In genomic region chr4:159117968-159118367, GRCh38 we compare ENCODE assay signal across 16 cellular contexts. TPM values are rescaled to one million over a fixed set of nuclear protein-coding genes. Genes with fewer than 3 reads are reported as not detected.
A peak's percentile ranks its signal among the peaks of the same experiment; 100 is the strongest.
DNase-seq lines count a peak whose midpoint lies in the region; ATAC-seq and TF ChIP-seq lines count a peak whose summit lies in the region.
"Had no signal": no experiment of that assay in that cellular context is flagged by ENCODE, and none has a peak within 500 bp of the region (broad histone marks: within the 10 kb centered on the region; RNA-seq: fewer than 3 reads in every experiment).

No MANE protein-coding gene starts in this region.

- peaks cover 11% of the 10 kb centered on the region for H3K4me1 ChIP-seq in Loucy (ENCODE audit: insufficient read depth, low read length, poor library complexity, severe bottlenecking)
- no peaks in the 10 kb centered on the region for H3K4me1 ChIP-seq in SK-N-SH (ENCODE audit: control insufficient read depth in 1 of 2, insufficient read depth in 2 of 2, low read depth in 1 of 2, low read length in 1 of 2)

- no peak for TF ChIP-seq CTCF in CD4-positive, alpha-beta T cell (IDR thresholded peaks at IDR 0.05)
- TF ChIP-seq CTCF in Loucy (conservative IDR thresholded peaks at IDR 0.05; ENCODE audit: low read length) (no peak), SK-N-SH (IDR thresholded peaks at IDR 0.05) (no peak), nephron progenitor cell (IDR thresholded peaks at IDR 0.05) (no peak)

- H3F3A ChIP-seq in Loucy (ENCODE audit: low read depth) (no peaks in the 10 kb centered on the region), SK-N-SH (replicated peaks; ENCODE audit: insufficient read depth) (peaks cover 16% of the 10 kb centered on the region)

- H3K9ac ChIP-seq in Loucy (ENCODE audit: low read depth, low read length, poor library complexity, severe bottlenecking), result no peak overlapping the region
- H3K9ac ChIP-seq in SK-N-SH, result no peak overlapping the region

- intact Hi-C loops in CD4-positive, alpha-beta T cell (cut with DNase I, micrococcal nuclease), result no loop called here

- H3K4me3 Mint-ChIP-seq in CD4-positive, alpha-beta T cell, result no peak overlapping the region
- H3K4me3 Mint-ChIP-seq in nephron progenitor cell, result no peak overlapping the region
- H3K4me3 Mint-ChIP-seq: activated naive CD4-positive, alpha-beta T cell treated with anti-CD3 and anti-CD28 coated beads for 36 hours; HFFc6 had no signal

- H3K9me3 ChIP-seq in CD4-positive, alpha-beta T cell (ENCODE audit: control insufficient read depth, low read length), result no peaks in the 10 kb centered on the region
- no peaks in the 10 kb centered on the region for H3K9me3 ChIP-seq in Loucy (ENCODE audit: insufficient read depth, low read depth, low read length)
- H3K9me3 ChIP-seq in SK-N-SH, result peaks cover 9% of the 10 kb centered on the region
- H3K9me3 ChIP-seq: esophagus muscularis mucosa, sigmoid colon had no signal

- H3K27ac Mint-ChIP-seq in CD4-positive, alpha-beta T cell, result peak overlapping the region; percentile 0
- no peak overlapping the region for H3K27ac Mint-ChIP-seq in nephron progenitor cell
- H3K27ac Mint-ChIP-seq: activated naive CD4-positive, alpha-beta T cell treated with anti-CD3 and anti-CD28 coated beads for 36 hours; HFFc6 had no signal

- H3K36me3 Mint-ChIP-seq in CD4-positive, alpha-beta T cell (ENCODE audit: low read depth), result no peaks in the 10 kb centered on the region
- peaks cover 58% of the 10 kb centered on the region for H3K36me3 Mint-ChIP-seq in nephron progenitor cell (ENCODE audit: low read depth)

- H3K27me3 Mint-ChIP-seq in CD4-positive, alpha-beta T cell, result no peaks in the 10 kb centered on the region
- H3K27me3 Mint-ChIP-seq in nephron progenitor cell (ENCODE audit: low read depth, poor library complexity), result no peaks in the 10 kb centered on the region

- peaks cover 91% of the 10 kb centered on the region for H3K79me2 ChIP-seq in Loucy (ENCODE audit: insufficient read depth, low read length)
- H3K79me2 ChIP-seq in SK-N-SH (ENCODE audit: insufficient read depth), result peaks cover 91% of the 10 kb centered on the region

- no peaks in the 10 kb centered on the region for H3K9me3 Mint-ChIP-seq in CD4-positive, alpha-beta T cell
- peaks cover 40% of the 10 kb centered on the region for H3K9me3 Mint-ChIP-seq in nephron progenitor cell
- H3K9me3 Mint-ChIP-seq: activated naive CD4-positive, alpha-beta T cell treated with anti-CD3 and anti-CD28 coated beads for 36 hours had no signal

- no peaks in the 10 kb centered on the region for H3K27me3 ChIP-seq in CD4-positive, alpha-beta T cell (ENCODE audit: control insufficient read depth, insufficient read depth, low read length)
- H3K27me3 ChIP-seq in Loucy (ENCODE audit: insufficient read depth, low read length, poor library complexity, severe bottlenecking), result no peaks in the 10 kb centered on the region
- H3K27me3 ChIP-seq in SK-N-SH (ENCODE audit: insufficient read depth), result no peaks in the 10 kb centered on the region
- H3K27me3 ChIP-seq: esophagus muscularis mucosa, sigmoid colon had no signal

- WGBS in SK-N-SH (ENCODE audit: low lambda C conversion rate), result 100% methylated on average over 2 of the region's 2 CpGs

- peak in 2 of 10 experiments; percentile 7 for DNase-seq in CD4-positive, alpha-beta T cell
- DNase-seq in erythroblast (lab: John Stamatoyannopoulos, UW) (peak; percentile 46 to 47), SK-N-SH (no peak), nephron progenitor cell (no peak)
- DNase-seq: activated naive CD4-positive, alpha-beta T cell treated with anti-CD3 and anti-CD28 coated beads for 36 hours; cortex of kidney; HFFc6; mesendoderm; NCI-H1092 treated with DMSO at 0.1 percent for 48 hours; NCI-H446 treated with DMSO at 0.1 percent for 48 hours; sigmoid colon had no signal

- H3K4me2 ChIP-seq in Loucy (ENCODE audit: low read depth, low read length, poor library complexity, severe bottlenecking), result peak overlapping the region; percentile 20
- H3K4me2 ChIP-seq in SK-N-SH, result no peak overlapping the region

- peaks cover 24% of the 10 kb centered on the region for H3K4me1 Mint-ChIP-seq in CD4-positive, alpha-beta T cell (ENCODE audit: low read depth)
- H3K4me1 Mint-ChIP-seq in nephron progenitor cell, result no peaks in the 10 kb centered on the region

- POLR2A ChIA-PET in CD4-positive, alpha-beta T cell (lab: Charles Lee), result interaction anchor here (0.6 to 1.2 kb wide), 2 partner anchors 11 to 255 kb away, joined by 3 to 4 read pairs; no protein-coding TSS in a partner anchor
- POLR2A ChIA-PET in SK-N-SH (lab: Yijun Ruan, JAX), result no interaction called here

- H4K20me1 ChIP-seq in Loucy (ENCODE audit: insufficient read depth, low read length, poor library complexity, severe bottlenecking) (peaks cover under 1% of the 10 kb centered on the region), SK-N-SH (ENCODE audit: insufficient read depth) (peaks cover 23% of the 10 kb centered on the region)

- H3K9me2 ChIP-seq in Loucy (replicated peaks; ENCODE audit: low read depth, low read length) (no peaks in the 10 kb centered on the region), SK-N-SH (no peaks in the 10 kb centered on the region)

- H3K27ac ChIP-seq in CD4-positive, alpha-beta T cell (ENCODE audit: low read depth, low read length), result no peak overlapping the region
- H3K27ac ChIP-seq in SK-N-SH (ENCODE audit: low read depth in 2 of 2, low read length in 1 of 2), result no peak overlapping the region
- H3K27ac ChIP-seq: esophagus muscularis mucosa, sigmoid colon had no signal

- H2AFZ ChIP-seq in Loucy (ENCODE audit: low read length) (no peak overlapping the region), SK-N-SH (ENCODE audit: low read depth) (no peak overlapping the region)

- no peak for TF ChIP-seq POLR2A in erythroblast (IDR thresholded peaks at IDR 0.05; ENCODE audit: low read length)

- H3K4me3 ChIP-seq in Loucy (ENCODE audit: low read length, poor library complexity, severe bottlenecking) (no peak overlapping the region), SK-N-SH (ENCODE audit: low read depth in 2 of 2, low read length in 1 of 2) (no peak overlapping the region)
- H3K4me3 ChIP-seq: esophagus muscularis mucosa, sigmoid colon had no signal

- H3K36me3 ChIP-seq in Loucy (ENCODE audit: insufficient read depth, low read length) (peaks cover 6% of the 10 kb centered on the region; the same call in 1 of the 2 replicates), SK-N-SH (replicated peaks in 1 of 2; ENCODE audit: control insufficient read depth in 1 of 2, insufficient read depth in 2 of 2, low read length in 1 of 2) (peaks cover 0 to 11% of the 10 kb centered on the region in 2 experiments)
- H3K36me3 ChIP-seq: esophagus muscularis mucosa, sigmoid colon had no signal

- TF ChIP-seq EP300 in SK-N-SH (IDR thresholded peaks at IDR 0.05; ENCODE audit: borderline replicate concordance in 1 of 2, low read depth in 1 of 2, low read length in 1 of 2), result no peak

- peak; percentile 86 for ATAC-seq in CD4-positive, alpha-beta T cell (ENCODE audit: poor library complexity)
- ATAC-seq in GM18520 (IDR thresholded peaks at IDR 0.05; ENCODE audit: unreplicated experiment) (peak; percentile 68), HG03439 (IDR thresholded peaks at IDR 0.05; ENCODE audit: unreplicated experiment) (no peak), GM18511 (IDR thresholded peaks at IDR 0.05; ENCODE audit: unreplicated experiment) (no peak)

- TF ChIP-seq RAD21 in SK-N-SH (IDR thresholded peaks at IDR 0.05; ENCODE audit: low read length), result no peak

- CTCF ChIA-PET in CD4-positive, alpha-beta T cell (lab: Charles Lee), result no interaction called here
- CTCF ChIA-PET in SK-N-SH (lab: Yijun Ruan, JAX), result interaction anchor here (1.2 kb wide), 1 partner anchor 26 kb away, joined by 3 read pairs; no protein-coding TSS in a partner anchor

TF ChIP-seq in SK-N-SH, 30 proteins besides CTCF, POLR2A, EP300 and RAD21:
- no peak for TF ChIP-seq GATA2 (CRISPR knock-in tag; IDR thresholded peaks at IDR 0.05)
- no peak for TF ChIP-seq JUND (IDR thresholded peaks at IDR 0.05)
- TF ChIP-seq FOXM1 (IDR thresholded peaks at IDR 0.05; ENCODE audit: low read depth), result no peak
- no peak for TF ChIP-seq TEAD4 (IDR thresholded peaks at IDR 0.05; ENCODE audit: borderline replicate concordance, insufficient read depth)
- no peak for TF ChIP-seq IRF3 (IDR thresholded peaks at IDR 0.05; ENCODE audit: low read depth, low read length)
- TF ChIP-seq SMC3 (IDR thresholded peaks at IDR 0.05; ENCODE audit: low read depth, low read length), result no peak
- no peak for TF ChIP-seq POLR2AphosphoS5 (IDR thresholded peaks at IDR 0.05; ENCODE audit: low read depth, low read length)
- TF ChIP-seq, protein P1, sequence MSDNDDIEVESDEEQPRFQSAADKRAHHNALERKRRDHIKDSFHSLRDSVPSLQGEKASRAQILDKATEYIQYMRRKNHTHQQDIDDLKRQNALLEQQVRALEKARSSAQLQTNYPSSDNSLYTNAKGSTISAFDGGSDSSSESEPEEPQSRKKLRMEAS (IDR thresholded peaks at IDR 0.05; ENCODE audit: low read depth), result no peak
- no peak for TF ChIP-seq RXRA (IDR thresholded peaks at IDR 0.05; ENCODE audit: borderline replicate concordance, low read depth)
- TF ChIP-seq SIN3A (IDR thresholded peaks at IDR 0.05; ENCODE audit: borderline replicate concordance, low read depth, low read length), result no peak
- no peak for TF ChIP-seq PBX3 (IDR thresholded peaks at IDR 0.05)
- no peak for TF ChIP-seq YY1 (IDR thresholded peaks at IDR 0.05; ENCODE audit: low read depth)

RNA-seq across cellular contexts. Expression of gene RAPGEF2, which starts 15.1 kb away (rescaled TPM):
- 10 to 100 TPM; 25.6 to 26.4 TPM for total RNA-seq in CD4-positive, alpha-beta T cell
- 19.2 and 25.0 TPM in 2 replicates for polyA plus RNA-seq in SK-N-SH (2012; rRNA removed)
- 15.8 and 19.7 TPM in 2 replicates for polyA plus RNA-seq in SK-N-SH (2012; cell fraction: cytosol; rRNA removed)
- 29.6 and 50.4 TPM in 2 replicates for polyA plus RNA-seq in SK-N-SH (2012; cell fraction: nucleus; rRNA removed)

Comparison
In these comparisons a context has a peak if more than half of its experiments do, and no peak if none do; other contexts are left out.
1. ATAC-seq: peak in CD4-positive, alpha-beta T cell (single experiment) and GM18520 (single experiment); none in HG03439 (single experiment) and GM18511 (single experiment).
2. DNase-seq: peak in erythroblast (2 of 2); none in SK-N-SH (single experiment) and nephron progenitor cell (single experiment).